1 cellular context compared by ENCODE assay signal in the genomic region with DNA sequence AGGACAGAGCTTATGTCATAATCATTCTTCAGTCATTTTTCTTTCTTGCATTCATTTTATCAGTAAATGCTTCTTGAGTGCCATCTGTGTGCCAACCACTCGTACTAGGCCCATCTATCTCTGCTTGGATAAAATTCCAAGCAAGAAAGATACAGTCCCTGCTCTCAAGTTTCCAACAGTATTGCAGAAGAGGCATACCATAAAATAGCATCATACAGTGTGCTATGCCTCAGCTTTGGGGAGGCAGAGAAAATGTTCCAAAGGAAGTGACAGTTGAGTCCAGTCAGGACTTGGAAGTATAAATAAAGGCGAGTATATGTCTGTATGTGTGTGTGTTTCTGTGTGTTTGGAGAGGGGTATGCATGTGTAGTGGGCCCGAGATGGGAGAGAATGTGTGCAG.
TF ChIP-seq lines count a peak whose summit lies in the region.

No MANE protein-coding gene starts in this region.

TF ChIP-seq in IMR-90, 13 proteins besides CTCF, POLR2A, EP300 and RAD21 (continued from another document):
- TF ChIP-seq, protein P1, sequence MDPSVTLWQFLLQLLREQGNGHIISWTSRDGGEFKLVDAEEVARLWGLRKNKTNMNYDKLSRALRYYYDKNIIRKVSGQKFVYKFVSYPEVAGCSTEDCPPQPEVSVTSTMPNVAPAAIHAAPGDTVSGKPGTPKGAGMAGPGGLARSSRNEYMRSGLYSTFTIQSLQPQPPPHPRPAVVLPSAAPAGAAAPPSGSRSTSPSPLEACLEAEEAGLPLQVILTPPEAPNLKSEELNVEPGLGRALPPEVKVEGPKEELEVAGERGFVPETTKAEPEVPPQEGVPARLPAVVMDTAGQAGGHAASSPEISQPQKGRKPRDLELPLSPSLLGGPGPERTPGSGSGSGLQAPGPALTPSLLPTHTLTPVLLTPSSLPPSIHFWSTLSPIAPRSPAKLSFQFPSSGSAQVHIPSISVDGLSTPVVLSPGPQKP (IDR thresholded peaks at IDR 0.05; ENCODE audit: borderline replicate concordance, low read depth, low read length) = no peak
- peak; percentile 86 for TF ChIP-seq CEBPB (IDR thresholded peaks at IDR 0.05; ENCODE audit: low read depth, low read length)
